ENCODE assay signal across 1 cellular context in genomic region chr5:133870661-133871060, GRCh38.
TF ChIP-seq lines count a peak whose summit lies in the region.

No MANE protein-coding gene starts in this region.

TF ChIP-seq in HepG2, 621 proteins besides CTCF, POLR2A, EP300 and RAD21 (continued from another document):
- TF ChIP-seq AFF4 (CRISPR knock-in tag; IDR thresholded peaks at IDR 0.05): no peak
- no peak for TF ChIP-seq ZNF629 (CRISPR knock-in tag; conservative IDR thresholded peaks at IDR 0.05)
